ENCODE assay signal across 8 cellular contexts in the genomic region with DNA sequence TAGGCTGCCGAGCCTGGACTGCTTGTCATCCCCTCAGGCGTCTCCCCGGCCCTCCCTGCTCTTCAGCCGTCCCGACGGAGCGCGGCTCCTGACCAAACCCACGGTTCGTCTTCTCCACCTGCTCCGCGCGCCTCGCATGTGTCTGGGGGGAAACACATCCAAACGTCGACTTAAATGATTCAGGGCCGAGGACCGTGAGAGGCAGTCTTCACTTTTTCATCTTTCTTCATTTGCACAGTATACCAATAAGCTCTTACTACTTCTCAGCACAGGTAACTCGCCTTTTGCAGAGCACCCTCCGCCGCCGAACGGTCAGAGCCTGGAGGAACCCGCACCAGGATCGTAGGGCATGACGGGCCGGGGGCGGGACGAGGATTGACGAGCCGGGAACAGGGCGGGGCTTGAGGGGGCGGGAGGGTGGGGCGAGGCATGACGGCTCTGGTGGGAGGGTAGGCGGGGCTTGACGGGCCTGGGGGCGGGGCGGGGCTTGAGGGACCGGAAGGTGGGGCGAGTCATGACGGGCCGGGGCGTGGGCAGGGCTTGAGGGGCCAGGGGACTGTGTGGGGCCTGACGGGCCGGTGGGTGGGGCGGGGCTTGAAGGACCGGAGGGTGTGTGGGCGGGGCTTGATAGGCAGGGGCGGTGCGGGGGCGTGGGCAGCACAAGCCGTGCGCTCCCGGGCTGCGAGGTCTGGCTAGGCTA.
DNase-seq lines count a peak whose midpoint lies in the region; ATAC-seq and TF ChIP-seq lines count a peak whose summit lies in the region.

A gene with protein sequence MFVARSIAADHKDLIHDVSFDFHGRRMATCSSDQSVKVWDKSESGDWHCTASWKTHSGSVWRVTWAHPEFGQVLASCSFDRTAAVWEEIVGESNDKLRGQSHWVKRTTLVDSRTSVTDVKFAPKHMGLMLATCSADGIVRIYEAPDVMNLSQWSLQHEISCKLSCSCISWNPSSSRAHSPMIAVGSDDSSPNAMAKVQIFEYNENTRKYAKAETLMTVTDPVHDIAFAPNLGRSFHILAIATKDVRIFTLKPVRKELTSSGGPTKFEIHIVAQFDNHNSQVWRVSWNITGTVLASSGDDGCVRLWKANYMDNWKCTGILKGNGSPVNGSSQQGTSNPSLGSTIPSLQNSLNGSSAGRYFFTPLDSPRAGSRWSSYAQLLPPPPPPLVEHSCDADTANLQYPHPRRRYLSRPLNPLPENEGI (plus strand): TSS at position 657 of the 700 bp plus-strand sequence. CDS start 111 bp downstream, outside the sequence.

- H3K27me3 Mint-ChIP-seq in central memory CD8-positive, alpha-beta T cell, result no peaks in the 10 kb centered on the region

- no peaks in the 10 kb centered on the region for H3K9me3 Mint-ChIP-seq in central memory CD8-positive, alpha-beta T cell

- ATAC-seq in GM19025 (IDR thresholded peaks at IDR 0.05; ENCODE audit: low read depth, unreplicated experiment) (peak; percentile 77), HG03354 (IDR thresholded peaks at IDR 0.05; ENCODE audit: poor library complexity, severe bottlenecking, unreplicated experiment) (peak; percentile 81)
- peak; percentile 78 to 84 for ATAC-seq in activated CD4-positive, CD25-positive, alpha-beta regulatory T cell treated with anti-CD3 and anti-CD28 coated beads, Interleukin-2, amount 50 U/mL, for 24 hours
- ATAC-seq in central memory CD8-positive, alpha-beta T cell (replicated peaks; ENCODE audit: extremely low read depth, poor library complexity, severe bottlenecking), result peak; percentile 83

- no peak for TF ChIP-seq CTCF in AG09309 (IDR thresholded peaks at IDR 0.05; ENCODE audit: control insufficient read depth, insufficient read depth, low read depth, low read length, missing control alignments)

- H3K36me3 Mint-ChIP-seq in central memory CD8-positive, alpha-beta T cell (ENCODE audit: insufficient read depth), result peaks cover 19% of the 10 kb centered on the region

- H3K4me1 Mint-ChIP-seq in central memory CD8-positive, alpha-beta T cell, result peaks cover 19% of the 10 kb centered on the region

- peak within 1 kb of the TSS; percentile 100 for H3K4me3 ChIP-seq in AG09309 (ENCODE audit: control insufficient read depth, low read depth, low read length)

- H3K27ac Mint-ChIP-seq in central memory CD8-positive, alpha-beta T cell (ENCODE audit: low read depth), result peak within 1 kb of the TSS; percentile 96

- DNase-seq in AG09309 (ENCODE audit: low read depth) (peak; percentile 89), NCI-H446 treated with DMSO at 0.1 percent for 48 hours (lab: John Stamatoyannopoulos, UW) (peak; percentile 91), islet precursor cell (peak; percentile 99)
- DNase-seq in central memory CD8-positive, alpha-beta T cell (ENCODE audit: low spot score in 2 of 2), result peak; percentile 94 to 96
- peak; percentile 100 for DNase-seq in stimulated activated CD4-positive, alpha-beta T cell treated with anti-CD3 and anti-CD28 coated beads, Interleukin-12 subunit alpha, Interleukin-12 subunit beta, amount 100 ng/mL, for 4 hours

- peak within 1 kb of the TSS; percentile 87 for H3K4me3 Mint-ChIP-seq in central memory CD8-positive, alpha-beta T cell

Comparison
In these comparisons a context has a peak if more than half of its experiments do, and no peak if none do; other contexts are left out.
1. Peak in every context shown above with its lines: DNase-seq, ATAC-seq and H3K4me3 ChIP-seq.